ENCODE assay signal across 21 cellular contexts in genomic region chr1:158040323-158040722, GRCh38. TPM values are rescaled to one million over a fixed set of nuclear protein-coding genes. Genes with fewer than 3 reads are reported as not detected.
"Had no signal": no experiment of that assay in that cellular context is flagged by ENCODE, and none has a peak within 500 bp of the region (broad histone marks: within the 10 kb centered on the region; RNA-seq: fewer than 3 reads in every experiment).

No MANE protein-coding gene starts in this region.

- ATAC-seq: activated CD4-positive, CD25-positive, alpha-beta regulatory T cell treated with anti-CD3 and anti-CD28 coated beads, Interleukin-2, amount 50 U/mL, for 24 hours; activated CD8-positive, alpha-beta T cell treated with anti-CD3 and anti-CD28 coated beads for 36 hours; activated T-cell treated with anti-CD3 and anti-CD28 coated beads, Interleukin-2, amount 50 U/mL, for 72 hours had no signal

- DNase-seq: activated CD4-positive, alpha-beta T cell treated with anti-CD3 and anti-CD28 coated beads for 4 hours; activated CD8-positive, alpha-beta memory T cell treated with anti-CD3 and anti-CD28 coated beads, Interleukin-2, amount 50 U/mL, for 4 hours; activated CD8-positive, alpha-beta T cell treated with anti-CD3 and anti-CD28 coated beads for 36 hours; activated gamma-delta T cell treated with Interleukin-2 at 50 U/mL for 16 hours; activated naive CD4-positive, alpha-beta T cell treated with anti-CD3 and anti-CD28 coated beads, Interleukin-2, amount 10 ng/mL, durations not matched to agents 7 days and 5 days; activated naive CD8-positive, alpha-beta T cell treated with anti-CD3 and anti-CD28 coated beads for 36 hours; activated T-cell treated with anti-CD3 and anti-CD28 coated beads, Interleukin-2, amount 50 U/mL, for 72 hours; central memory CD4-positive, alpha-beta T cell; Kasumi-1; NCI-H1048; NCI-H146; NCI-H187 treated with DMSO at 0.1 percent for 48 hours; NCI-H2081 treated with DMSO at 0.1 percent for 48 hours; NCI-H446; NCI-H524; SHP77 treated with DMSO at 0.1 percent for 48 hours had no signal

- H3K4me3 Mint-ChIP-seq: activated CD8-positive, alpha-beta T cell treated with anti-CD3 and anti-CD28 coated beads for 36 hours; activated naive CD4-positive, alpha-beta T cell treated with anti-CD3 and anti-CD28 coated beads, Interleukin-2, amount 10 ng/mL, durations not matched to agents 7 days and 5 days; activated naive CD8-positive, alpha-beta T cell treated with anti-CD3 and anti-CD28 coated beads for 36 hours; activated T-cell treated with anti-CD3 and anti-CD28 coated beads, Interleukin-2, amount 50 U/mL, for 72 hours; T-helper 1 cell treated with Interleukin-12 subunit alpha and Interleukin-12 subunit beta and Interleukin-4 antibody, amounts not matched to agents 30 μg/mL and 1 μg/mL, for 36 hours had no signal

- H3K27me3 Mint-ChIP-seq: activated CD8-positive, alpha-beta T cell treated with anti-CD3 and anti-CD28 coated beads for 36 hours; activated naive CD4-positive, alpha-beta T cell treated with anti-CD3 and anti-CD28 coated beads, Interleukin-2, amount 10 ng/mL, durations not matched to agents 7 days and 5 days had no signal

- FAIRE-seq: bronchial epithelial cell, RCC 7860 had no signal

- H3K4me1 Mint-ChIP-seq: activated naive CD4-positive, alpha-beta T cell treated with anti-CD3 and anti-CD28 coated beads, Interleukin-2, amount 10 ng/mL, durations not matched to agents 7 days and 5 days; activated naive CD8-positive, alpha-beta T cell treated with anti-CD3 and anti-CD28 coated beads for 36 hours had no signal

- H3K27ac Mint-ChIP-seq: activated CD8-positive, alpha-beta T cell treated with anti-CD3 and anti-CD28 coated beads for 36 hours; activated naive CD4-positive, alpha-beta T cell treated with anti-CD3 and anti-CD28 coated beads, Interleukin-2, amount 10 ng/mL, durations not matched to agents 7 days and 5 days; activated naive CD8-positive, alpha-beta T cell treated with anti-CD3 and anti-CD28 coated beads for 36 hours; activated T-cell treated with anti-CD3 and anti-CD28 coated beads, Interleukin-2, amount 50 U/mL, for 72 hours; activated T-helper 2 cell treated with anti-CD3 and anti-CD28 coated beads, Interferon-gamma antibody, Interleukin-2, Interleukin-4, amounts not matched to agents 10 μg/mL and 5 μg/mL and 100 μg/mL, durations not matched to agents 14 hours and 24 hours and 36 hours; T-helper 1 cell treated with Interleukin-12 subunit alpha and Interleukin-12 subunit beta and Interleukin-4 antibody, amounts not matched to agents 30 μg/mL and 1 μg/mL, for 36 hours had no signal

- H3K36me3 Mint-ChIP-seq: activated naive CD4-positive, alpha-beta T cell treated with anti-CD3 and anti-CD28 coated beads, Interleukin-2, amount 10 ng/mL, durations not matched to agents 7 days and 5 days; activated naive CD8-positive, alpha-beta T cell treated with anti-CD3 and anti-CD28 coated beads for 36 hours had no signal

- H3K9me3 Mint-ChIP-seq: activated CD8-positive, alpha-beta T cell treated with anti-CD3 and anti-CD28 coated beads for 36 hours; activated naive CD4-positive, alpha-beta T cell treated with anti-CD3 and anti-CD28 coated beads, Interleukin-2, amount 10 ng/mL, durations not matched to agents 7 days and 5 days; activated naive CD8-positive, alpha-beta T cell treated with anti-CD3 and anti-CD28 coated beads for 36 hours; activated T-cell treated with anti-CD3 and anti-CD28 coated beads, Interleukin-2, amount 50 U/mL, for 72 hours; activated T-helper 2 cell treated with anti-CD3 and anti-CD28 coated beads, Interferon-gamma antibody, Interleukin-2, Interleukin-4, amounts not matched to agents 10 μg/mL and 5 μg/mL and 100 μg/mL, durations not matched to agents 14 hours and 24 hours and 36 hours; T-helper 1 cell treated with Interleukin-12 subunit alpha and Interleukin-12 subunit beta and Interleukin-4 antibody, amounts not matched to agents 30 μg/mL and 1 μg/mL, for 36 hours had no signal

RNA-seq across cellular contexts. Expression of gene KIRREL1, which starts 46.9 kb away (rescaled TPM):
- total RNA-seq: activated T-cell treated with anti-CD3 and anti-CD28 coated beads, Interleukin-2, amount 50 U/mL, for 72 hours; activated T-helper 2 cell treated with anti-CD3 and anti-CD28 coated beads, Interferon-gamma antibody, Interleukin-2, Interleukin-4, amounts not matched to agents 10 μg/mL and 5 μg/mL and 100 μg/mL, durations not matched to agents 14 hours and 24 hours and 36 hours had no signal
